18 cellular contexts compared by ENCODE assay signal in genomic region chr5:68446070-68446357, GRCh38.
"Had no signal": no experiment of that assay in that cellular context is flagged by ENCODE, and none has a peak within 500 bp of the region (broad histone marks: within the 10 kb centered on the region; RNA-seq: fewer than 3 reads in every experiment).

No MANE protein-coding gene starts in this region.

- H3K36me3 ChIP-seq: pancreas, right lobe of liver, tibial nerve, vagina had no signal

- H3K27ac ChIP-seq: pancreas, right lobe of liver, vagina had no signal

- H3K36me3 Mint-ChIP-seq: natural killer cell treated with Interleukin-12 subunit alpha and Interleukin-12 subunit beta and Interleukin-15 and Interleukin-18, amount 100 ng/mL, for 72 hours had no signal

- H3K27me3 ChIP-seq: pancreas, right lobe of liver, tibial nerve, vagina had no signal

- H3K27me3 Mint-ChIP-seq: activated naive CD8-positive, alpha-beta T cell treated with anti-CD3 and anti-CD28 coated beads, Interleukin-2, amount 10 ng/mL, durations not matched to agents 7 days and 5 days; natural killer cell treated with Interleukin-12 subunit alpha and Interleukin-12 subunit beta and Interleukin-15 and Interleukin-18, amount 100 ng/mL, for 72 hours; stimulated activated naive CD8-positive, alpha-beta T cell treated with anti-CD3 and anti-CD28 coated beads, Interleukin-15, Interleukin-2, amounts not matched to agents 100 ng/mL and 50 ng/mL, for 24 hours had no signal

- H3K9me3 Mint-ChIP-seq: natural killer cell treated with Interleukin-12 subunit alpha and Interleukin-12 subunit beta and Interleukin-15 and Interleukin-18, amount 100 ng/mL, for 72 hours; stimulated activated naive CD8-positive, alpha-beta T cell treated with anti-CD3 and anti-CD28 coated beads, Interleukin-15, Interleukin-2, amounts not matched to agents 100 ng/mL and 50 ng/mL, for 24 hours; T-helper 1 cell treated with Interleukin-12 subunit alpha and Interleukin-12 subunit beta and Interleukin-4 antibody, amounts not matched to agents 30 μg/mL and 1 μg/mL, for 36 hours had no signal

- H3K27ac Mint-ChIP-seq: activated naive CD8-positive, alpha-beta T cell treated with anti-CD3 and anti-CD28 coated beads, Interleukin-2, amount 10 ng/mL, durations not matched to agents 7 days and 5 days; stimulated activated naive CD8-positive, alpha-beta T cell treated with anti-CD3 and anti-CD28 coated beads, Interleukin-15, Interleukin-2, amounts not matched to agents 100 ng/mL and 50 ng/mL, for 24 hours; T-helper 1 cell treated with Interleukin-12 subunit alpha and Interleukin-12 subunit beta and Interleukin-4 antibody, amounts not matched to agents 30 μg/mL and 1 μg/mL, for 36 hours had no signal

- H3K4me3 Mint-ChIP-seq: activated naive CD8-positive, alpha-beta T cell treated with anti-CD3 and anti-CD28 coated beads, Interleukin-2, amount 10 ng/mL, durations not matched to agents 7 days and 5 days; natural killer cell treated with Interleukin-12 subunit alpha and Interleukin-12 subunit beta and Interleukin-15 and Interleukin-18, amount 100 ng/mL, for 72 hours; stimulated activated naive CD8-positive, alpha-beta T cell treated with anti-CD3 and anti-CD28 coated beads, Interleukin-15, Interleukin-2, amounts not matched to agents 100 ng/mL and 50 ng/mL, for 24 hours; T-helper 1 cell treated with Interleukin-12 subunit alpha and Interleukin-12 subunit beta and Interleukin-4 antibody, amounts not matched to agents 30 μg/mL and 1 μg/mL, for 36 hours had no signal

- H3K9me3 ChIP-seq: pancreas, right lobe of liver, tibial nerve, vagina had no signal

- ATAC-seq: left lobe of liver; natural killer cell treated with Interleukin-12 subunit alpha and Interleukin-12 subunit beta and Interleukin-15 and Interleukin-18, amount 100 ng/mL, for 72 hours; pancreas had no signal

- H3K4me3 ChIP-seq: pancreas, right lobe of liver, skin epidermis, tibial nerve, vagina had no signal

- DNase-seq: activated CD4-positive, alpha-beta T cell treated with anti-CD3 and anti-CD28 coated beads for 4 hours; activated CD4-positive, alpha-beta T cell treated with anti-CD3 and anti-CD28 coated beads, Interleukin-2, amount 50 U/mL, for 48 hours; activated CD4-positive, CD25-positive, alpha-beta regulatory T cell; activated naive CD4-positive, alpha-beta T cell treated with Interleukin-2 at 50 U/mL for 16 hours; activated naive CD8-positive, alpha-beta T cell treated with anti-CD3 and anti-CD28 coated beads, Interleukin-2, amount 10 ng/mL, durations not matched to agents 7 days and 5 days; activated T-cell treated with anti-CD3 and anti-CD28 coated beads, Interleukin-2, amount 50 U/mL, for 48 hours; amygdala; foreskin fibroblast; pancreas; right lobe of liver; stimulated activated CD4-positive, alpha-beta T cell treated with anti-CD3 and anti-CD28 coated beads, Interleukin-1b, Interleukin-23, amount 100 ng/mL, for 48 hours had no signal

- FAIRE-seq: pancreas had no signal
